Comparison of ENCODE assay signal across 9 cellular contexts in genomic region chr15:52301265-52301847, GRCh38. TPM values are rescaled to one million over a fixed set of nuclear protein-coding genes. Genes with fewer than 3 reads are reported as not detected.
"Had no signal": no experiment of that assay in that cellular context is flagged by ENCODE, and none has a peak within 500 bp of the region (broad histone marks: within the 10 kb centered on the region; RNA-seq: fewer than 3 reads in every experiment).

No MANE protein-coding gene starts in this region.

- H3K9ac ChIP-seq: KMS-11 had no signal

- H3K4me3 Mint-ChIP-seq: IgD-negative memory B cell had no signal

- H3K9me3 Mint-ChIP-seq: IgD-negative memory B cell had no signal

- FAIRE-seq: HTR-8/SVneo, K562 had no signal

- DNase-seq: IMR-90, KBM-7, KG1 had no signal

- H3K4me3 ChIP-seq: K562 had no signal

- H3K27ac Mint-ChIP-seq: IgD-negative memory B cell had no signal

- H3K27ac ChIP-seq: HL-60, KMS-11 had no signal

- ATAC-seq: K562 had no signal

- H3K4me2 ChIP-seq: KMS-11 had no signal

RNA-seq across cellular contexts. Expression of gene MYO5C, which starts 5.8 kb away (rescaled TPM):
- total RNA-seq: HT1080 had no signal
